26 cellular contexts compared by ENCODE assay signal in genomic region chr7:53306846-53307245, GRCh38.
"Had no signal": no experiment of that assay in that cellular context is flagged by ENCODE, and none has a peak within 500 bp of the region (broad histone marks: within the 10 kb centered on the region; RNA-seq: fewer than 3 reads in every experiment).

No MANE protein-coding gene starts in this region.

- ATAC-seq: left colon; left lung; lower lobe of right lung; naive thymus-derived CD8-positive, alpha-beta T cell; pancreas; right cardiac atrium; sciatic nerve; stimulated activated effector memory CD8-positive, alpha-beta T cell treated with anti-CD3 and anti-CD28 coated beads, Interleukin-12 subunit alpha, Interleukin-12 subunit beta, amount 100 ng/mL, for 72 hours had no signal

- H3K4me1 ChIP-seq: left lung, lower lobe of right lung, pancreas, prostate gland, suprapubic skin, tibial artery, upper lobe of left lung had no signal

- FAIRE-seq: islet of Langerhans, kidney, pancreas had no signal

- H3K27ac ChIP-seq: left lung, lower lobe of right lung, pancreas, prostate gland, skin epidermis, suprapubic skin, thoracic aorta, tibial artery, upper lobe of left lung had no signal

- H3K27me3 ChIP-seq: left lung, pancreas, suprapubic skin, tibial artery, upper lobe of left lung had no signal

- H3K9me3 ChIP-seq: lower lobe of right lung, pancreas, prostate gland, suprapubic skin, thoracic aorta, tibial artery, upper lobe of left lung had no signal

- H3K4me3 ChIP-seq: left lung, lower lobe of right lung, pancreas, prostate gland, skin epidermis, suprapubic skin, thoracic aorta, tibial artery, upper lobe of left lung had no signal

- H3K36me3 ChIP-seq: left lung, lower lobe of right lung, pancreas, prostate gland, suprapubic skin, thoracic aorta, tibial artery, upper lobe of left lung had no signal

- DNase-seq: hypothalamus; immature natural killer cell; kidney; left colon; left lung; lower lobe of right lung; mammary epithelial cell; mesenchymal stem cell; naive thymus-derived CD8-positive, alpha-beta T cell; nucleus accumbens; pancreas; posterior cingulate gyrus; retina; right cardiac atrium; stimulated activated CD4-positive, alpha-beta T cell treated with anti-CD3 and anti-CD28 coated beads, Interleukin-12 subunit alpha, Interleukin-12 subunit beta, amount 100 ng/mL, for 4 hours; stimulated activated CD4-positive, alpha-beta T cell treated with anti-CD3 and anti-CD28 coated beads, Interleukin-4, amount 100 ng/mL, for 24 hours; stimulated activated naive CD4-positive, alpha-beta T cell; tibial artery; upper lobe of left lung had no signal
